ENCODE assay signal across 17 cellular contexts in genomic region chr3:118912188-118912587, GRCh38.
DNase-seq lines count a peak whose midpoint lies in the region; ATAC-seq, FAIRE-seq and TF ChIP-seq lines count a peak whose summit lies in the region.
"Had no signal": no experiment of that assay in that cellular context is flagged by ENCODE, and none has a peak within 500 bp of the region (broad histone marks: within the 10 kb centered on the region; RNA-seq: fewer than 3 reads in every experiment).

No MANE protein-coding gene starts in this region.

- POLR2A ChIA-PET in WTC11 (lab: Charles Lee), result no interaction called here

- H3K36me3 ChIP-seq in H7 (replicated peaks; ENCODE audit: control insufficient read depth, insufficient read depth, low read length), result no peaks in the 10 kb centered on the region
- no peaks in the 10 kb centered on the region for H3K36me3 ChIP-seq in mesendoderm (ENCODE audit: control insufficient read depth, insufficient read depth, low read length)

- no peak overlapping the region for H3K56ac ChIP-seq in mesendoderm (ENCODE audit: low read length)

- H2BK15ac ChIP-seq in mesendoderm (replicated peaks; ENCODE audit: low read depth), result no peak overlapping the region

- DNase-seq in COR-L47 (lab: John Stamatoyannopoulos, UW) (peak; percentile 4), H7 (peak; percentile 4), WTC11 (ENCODE audit: low spot score) (no peak), mesendoderm (peak; percentile 33), HTR-8/SVneo (ENCODE audit: insufficient read length, low spot score) (no peak)
- DNase-seq: C1 segment of cervical spinal cord; Caco-2; CD4-positive, alpha-beta memory T cell; DMS153; DND-41; HCEC 1CT had no signal

- H3K79me1 ChIP-seq in mesendoderm (ENCODE audit: low read length), result no peaks in the 10 kb centered on the region

- TF ChIP-seq CTCF in WTC11 (IDR thresholded peaks at IDR 0.05), result no peak

- H3K4me1 Mint-ChIP-seq in WTC11, result peaks cover 20% of the 10 kb centered on the region
- H3K4me1 Mint-ChIP-seq: CD4-positive, alpha-beta memory T cell had no signal

- no peak overlapping the region for H4K5ac ChIP-seq in mesendoderm (ENCODE audit: low read length)

- FAIRE-seq in HTR-8/SVneo (lab: Jason Lieb, UNC), result no peak
- FAIRE-seq: G401.6, GM12892, H54 had no signal

- no peak overlapping the region for H2BK120ac ChIP-seq in mesendoderm (ENCODE audit: low read depth, low read length)

- no peak overlapping the region for H3K27ac Mint-ChIP-seq in WTC11
- H3K27ac Mint-ChIP-seq: CD4-positive, alpha-beta memory T cell; GM23338 had no signal

- no peak overlapping the region for H3K27ac ChIP-seq in mesendoderm (ENCODE audit: low read depth, low read length)

- H3K4ac ChIP-seq in mesendoderm (ENCODE audit: low read depth, low read length), result no peak overlapping the region

- no peak overlapping the region for H3K4me2 ChIP-seq in mesendoderm (ENCODE audit: low read length)
- H3K4me2 ChIP-seq: GM23338 had no signal

- H3K79me2 ChIP-seq in mesendoderm (ENCODE audit: control insufficient read depth, insufficient read depth, low read length), result no peaks in the 10 kb centered on the region

- no peak overlapping the region for H3K9ac ChIP-seq in mesendoderm (ENCODE audit: low read length)

- H3K27me3 ChIP-seq in H7 (ENCODE audit: control insufficient read depth, insufficient read depth, low read length), result no peaks in the 10 kb centered on the region
- no peaks in the 10 kb centered on the region for H3K27me3 ChIP-seq in mesendoderm (ENCODE audit: insufficient read depth, low read length, poor library complexity)

- WGBS in mesendoderm (ENCODE audit: extremely low coverage, insufficient coverage, low lambda C conversion rate), result no CpG with 5 or more reads among the region's 3 CpGs

- H2AK5ac ChIP-seq in mesendoderm (ENCODE audit: low read length), result no peak overlapping the region

- CTCF ChIA-PET in WTC11 (lab: Charles Lee), result no interaction called here

- ATAC-seq in WTC11 (no peak), HG03045 (IDR thresholded peaks at IDR 0.05; ENCODE audit: unreplicated experiment) (no peak), GM21390 (IDR thresholded peaks at IDR 0.05; ENCODE audit: unreplicated experiment) (no peak)
- ATAC-seq: GM23338 had no signal

- H3K36me3 Mint-ChIP-seq in WTC11, result no peaks in the 10 kb centered on the region
- H3K36me3 Mint-ChIP-seq: CD4-positive, alpha-beta memory T cell had no signal

- H3K23ac ChIP-seq in mesendoderm (ENCODE audit: low read length), result no peak overlapping the region

- no peak overlapping the region for H4K8ac ChIP-seq in mesendoderm (ENCODE audit: low read depth, low read length)

- no peak overlapping the region for H3K4me3 Mint-ChIP-seq in WTC11
- H3K4me3 Mint-ChIP-seq: CD4-positive, alpha-beta memory T cell; GM23338 had no signal

- H3K9me3 Mint-ChIP-seq in WTC11, result peaks cover 6% of the 10 kb centered on the region; the same call in 1 of the 2 replicates

- H2BK5ac ChIP-seq in mesendoderm (ENCODE audit: low read length), result no peak overlapping the region

- no peak overlapping the region for H3K4me3 ChIP-seq in H7 (ENCODE audit: insufficient read depth, low read depth, low read length)
- H3K4me3 ChIP-seq in mesendoderm (ENCODE audit: low read length), result no peak overlapping the region
- H3K4me3 ChIP-seq: GM23338 had no signal

- no peak overlapping the region for H3K18ac ChIP-seq in mesendoderm (ENCODE audit: low read length)

- no peaks in the 10 kb centered on the region for H3K4me1 ChIP-seq in mesendoderm (ENCODE audit: control insufficient read depth, low read depth, low read length)
- H3K4me1 ChIP-seq: Caco-2 had no signal

- H3K27me3 Mint-ChIP-seq in WTC11 (ENCODE audit: low read depth), result no peaks in the 10 kb centered on the region; the same call in 1 of the 2 replicates

TF ChIP-seq in WTC11, 78 proteins besides CTCF, POLR2A, EP300 and RAD21:
- TF ChIP-seq HMGXB4 (CRISPR knock-in tag; IDR thresholded peaks at IDR 0.05) (no peak), ZNF232 (CRISPR knock-in tag; IDR thresholded peaks at IDR 0.05) (no peak), PRDM15 (CRISPR knock-in tag; IDR thresholded peaks at IDR 0.05) (peak; percentile 80), ZMAT4 (CRISPR knock-in tag; IDR thresholded peaks at IDR 0.05) (no peak), SP1 (CRISPR knock-in tag; conservative IDR thresholded peaks at IDR 0.05) (no peak), FOXP1 (CRISPR knock-in tag; IDR thresholded peaks at IDR 0.05; ENCODE audit: borderline replicate concordance) (no peak), ZNF512 (CRISPR knock-in tag; IDR thresholded peaks at IDR 0.05; ENCODE audit: borderline replicate concordance) (no peak)

Comparison
In these comparisons a context has a peak if more than half of its experiments do, and no peak if none do; other contexts are left out.
1. DNase-seq: peak in COR-L47 (single experiment), H7 (single experiment) and mesendoderm (single experiment); none in WTC11 (single experiment) and HTR-8/SVneo (single experiment).